Comparison of ENCODE assay signal across 9 cellular contexts in the genomic region with DNA sequence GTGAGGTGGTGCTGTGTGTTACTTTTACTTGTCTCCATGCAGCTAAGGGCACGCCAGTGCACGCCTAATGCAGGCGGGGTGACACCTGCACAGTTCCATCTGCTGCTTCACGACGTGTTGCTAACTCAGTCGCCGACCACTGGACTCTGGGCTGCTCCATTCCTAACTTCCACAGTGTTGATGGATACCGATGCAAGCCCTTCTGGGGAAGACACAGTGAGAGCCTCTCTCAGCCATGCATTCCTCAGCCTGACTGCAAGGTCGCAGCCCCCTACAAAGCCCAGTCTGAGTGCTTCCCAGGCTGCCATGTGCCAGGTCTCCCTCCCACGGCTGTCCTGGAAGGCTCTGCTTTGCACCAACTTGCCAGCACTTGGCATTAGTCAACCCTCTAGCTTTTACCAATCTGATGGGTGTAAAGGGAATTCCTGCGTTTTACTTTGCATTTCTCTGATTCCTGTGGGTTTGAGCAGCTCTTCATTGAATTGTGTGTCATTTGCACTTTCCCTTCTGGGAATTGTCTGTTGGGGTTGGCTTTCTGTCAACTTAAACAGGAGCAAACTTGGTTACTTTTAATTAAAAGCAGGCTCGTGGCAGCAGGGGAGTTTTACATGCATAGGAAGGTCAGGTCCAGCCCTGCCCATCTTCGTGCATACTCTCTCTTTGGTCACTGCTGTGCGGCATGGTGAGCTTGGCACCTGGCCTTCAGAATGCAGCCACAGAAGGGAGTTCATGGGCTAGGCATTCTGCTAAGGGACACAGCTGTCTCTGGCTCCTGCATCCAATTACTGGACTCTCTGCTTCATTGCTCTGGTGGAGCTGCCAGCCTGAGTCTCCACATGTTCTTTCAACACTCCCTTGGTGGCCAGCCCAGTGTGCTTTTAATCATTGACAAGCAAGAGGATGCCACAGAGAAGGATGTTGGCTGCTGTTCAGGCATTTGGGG. TPM values are rescaled to one million over a fixed set of nuclear protein-coding genes. Genes with fewer than 3 reads are reported as not detected.
DNase-seq lines count a peak whose midpoint lies in the region; ATAC-seq and TF ChIP-seq lines count a peak whose summit lies in the region.
"Had no signal": no experiment of that assay in that cellular context is flagged by ENCODE, and none has a peak within 500 bp of the region (broad histone marks: within the 10 kb centered on the region; RNA-seq: fewer than 3 reads in every experiment).

No MANE protein-coding gene starts in this region.

- DNase-seq in GM23248 (peak; percentile 98), T1000 (lab: John Stamatoyannopoulos, UW) (peak; percentile 86), hippocampal formation (lab: John Stamatoyannopoulos, UW) (peak; percentile 17 to 53), smooth muscle cell of the brain vasculature (ENCODE audit: low read depth, low spot score) (peak; percentile 77), NCI-H774 (lab: John Stamatoyannopoulos, UW) (no peak), KBM-7 (no peak)

- TF ChIP-seq CTCF in gastroesophageal sphincter (IDR thresholded peaks at IDR 0.05): no peak

- no peak for TF ChIP-seq EP300 in gastroesophageal sphincter (IDR thresholded peaks at IDR 0.05)

- H3K27me3 ChIP-seq in GM23248 (replicated peaks; ENCODE audit: insufficient read depth) (peaks cover 24% of the 10 kb centered on the region), gastroesophageal sphincter (peaks cover 48% of the 10 kb centered on the region)
- H3K27me3 ChIP-seq: neural progenitor cell had no signal

- no peaks in the 10 kb centered on the region for H3K79me2 ChIP-seq in GM23248 (ENCODE audit: insufficient read depth)

- H3K4me1 ChIP-seq in GM23248 (ENCODE audit: insufficient read depth) (peaks cover 21% of the 10 kb centered on the region), gastroesophageal sphincter (no peaks in the 10 kb centered on the region)

- no peak for ATAC-seq in gastroesophageal sphincter
- ATAC-seq in GM18498 (IDR thresholded peaks at IDR 0.05; ENCODE audit: unreplicated experiment): no peak

- no peak overlapping the region for H2AFZ ChIP-seq in GM23248
- H2AFZ ChIP-seq: neural progenitor cell had no signal

- 6 to 12% methylated on average over 14 of the region's 14 CpGs for WGBS in GM23248 (ENCODE audit: low coverage in 1 of 2, low lambda C conversion rate in 2 of 2, missing lambda C conversion rate in 2 of 2), 2 experiments
- 16 to 50% methylated on average over 1 to 5 of the region's 14 CpGs for WGBS in gastroesophageal sphincter (ENCODE audit: low coverage in 1 of 2), 2 donors

- H3K4me3 ChIP-seq in GM23248 (no peak overlapping the region), gastroesophageal sphincter (no peak overlapping the region)
- H3K4me3 ChIP-seq: neural progenitor cell had no signal

- peak overlapping the region; percentile 24 for H3K4me2 ChIP-seq in GM23248 (ENCODE audit: unreplicated experiment)
- H3K4me2 ChIP-seq: neural progenitor cell had no signal

- H3K9me2 ChIP-seq in GM23248 (ENCODE audit: insufficient read depth): no peaks in the 10 kb centered on the region

- H3K27ac ChIP-seq in GM23248 (peak overlapping the region; percentile 38), gastroesophageal sphincter (no peak overlapping the region)
- H3K27ac ChIP-seq: neural progenitor cell had no signal

- TF ChIP-seq POLR2A in gastroesophageal sphincter (IDR thresholded peaks at IDR 0.05): no peak

- no peak overlapping the region for H3K9ac ChIP-seq in GM23248
- H3K9ac ChIP-seq: neural progenitor cell had no signal

- in situ Hi-C loops in GM23248 (cut with MboI): no loop called here
- in situ Hi-C loops in KBM-7 (cut with MboI; ENCODE audit: low pct_unique_long_range_greater_than_20kb, low sequenced_read_pairs): no loop called here

- H3K36me3 ChIP-seq in GM23248 (ENCODE audit: low read depth): no peaks in the 10 kb centered on the region
- no peaks in the 10 kb centered on the region for H3K36me3 ChIP-seq in gastroesophageal sphincter
- H3K36me3 ChIP-seq: neural progenitor cell had no signal

- H3K9me3 ChIP-seq in GM23248 (ENCODE audit: low read depth) (no peaks in the 10 kb centered on the region), gastroesophageal sphincter (peaks cover 0 to 32% (median 4%) of the 10 kb centered on the region in 3 donors)

- no peaks in the 10 kb centered on the region for H4K20me1 ChIP-seq in GM23248 (ENCODE audit: insufficient read depth)

- peaks cover 24% of the 10 kb centered on the region for H3F3A ChIP-seq in GM23248 (ENCODE audit: insufficient read depth)

RNA-seq across cellular contexts. Expression of gene SHANK2, which starts 34.6 kb away (rescaled TPM):
- 0.22 and 3.9 TPM in 2 replicates for total RNA-seq in GM23248 (2014; rRNA removed; shearing (Covaris generic))
- polyA plus RNA-seq in GM23248 (2016; fragmentation: Nextera tagmentation; extraction: Ambion mirVana): 0.30 TPM in 1 of 2 replicates, not detected in the other
- 10 to 100 TPM in 3 of 4 donors, 1 to 10 TPM in 1; 1.6 to 14.5 (median 13.8) TPM for total RNA-seq in gastroesophageal sphincter

Comparison
In these comparisons a context has a peak if more than half of its experiments do, and no peak if none do; other contexts are left out.
1. DNase-seq: peak in GM23248 (single experiment), T1000 (single experiment), hippocampal formation (2 of 2) and smooth muscle cell of the brain vasculature (single experiment); none in NCI-H774 (single experiment) and KBM-7 (single experiment).